In the genomic region with DNA sequence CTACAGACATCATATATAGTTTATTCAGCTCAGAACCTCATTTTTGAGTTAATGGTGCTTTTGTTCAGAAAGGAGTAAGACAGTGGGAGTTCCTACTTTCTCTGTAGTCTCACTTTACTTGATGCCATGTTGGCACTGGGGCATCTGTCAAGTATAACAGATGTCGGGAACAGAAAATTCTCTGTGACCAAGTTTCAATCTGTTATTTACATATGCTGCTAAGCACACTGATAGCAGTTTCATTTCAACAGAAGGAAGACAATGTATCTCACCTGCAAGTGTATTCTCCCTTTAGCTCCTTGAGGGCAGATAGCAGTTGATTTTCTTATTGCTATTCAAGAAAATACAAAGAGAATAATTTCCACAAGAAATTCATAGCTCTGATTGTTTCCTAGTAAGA, we compare ENCODE assay signal across 22 cellular contexts.
"Had no signal": no experiment of that assay in that cellular context is flagged by ENCODE, and none has a peak within 500 bp of the region (broad histone marks: within the 10 kb centered on the region; RNA-seq: fewer than 3 reads in every experiment).

No MANE protein-coding gene starts in this region.

- H3K36me3 ChIP-seq: brain microvascular endothelial cell, cardiac muscle cell, MG63, SJCRH30 had no signal

- H3K4me3 ChIP-seq: cardiac muscle cell, MG63, SJCRH30 had no signal

- H3K9me2 ChIP-seq: SK-N-SH had no signal

- H3K4me2 ChIP-seq: SK-N-SH had no signal

- H3K27ac ChIP-seq: brain microvascular endothelial cell, cardiac muscle cell, RWPE1, SJCRH30, VCaP had no signal

- DNase-seq: activated CD4-positive, alpha-beta memory T cell treated with anti-CD3 and anti-CD28 coated beads for 36 hours; activated CD4-positive, alpha-beta T cell treated with anti-CD3 and anti-CD28 coated beads, Interleukin-2, amount 10 ng/mL, durations not matched to agents 7 days and 5 days; activated CD4-positive, CD25-positive, alpha-beta regulatory T cell; activated CD8-positive, alpha-beta memory T cell treated with anti-CD3 and anti-CD28 coated beads for 24 hours; activated gamma-delta T cell; activated naive CD4-positive, alpha-beta T cell treated with anti-CD3 and anti-CD28 coated beads for 36 hours; activated T-cell treated with anti-CD3 and anti-CD28 coated beads, Interleukin-2, amount 50 U/mL, for 4 hours; brain microvascular endothelial cell; KG1; MG63; NCI-H1105 treated with DMSO at 0.1 percent for 48 hours; NCI-H1436 treated with DMSO at 0.1 percent for 48 hours; NCI-H1930; NCI-H226; Right ventricle myocardium superior; SJCRH30; SK-N-SH; T-helper 1 cell had no signal

- H3K27me3 ChIP-seq: brain microvascular endothelial cell, cardiac muscle cell, MG63, SJCRH30 had no signal

- H3K9me3 ChIP-seq: MG63, SJCRH30, SK-N-SH had no signal

- H3K4me1 ChIP-seq: SJCRH30 had no signal

- H3K9ac ChIP-seq: SK-N-SH had no signal

- ATAC-seq: activated T-cell treated with anti-CD3 and anti-CD28 coated beads, Interleukin-2, amount 50 U/mL, for 4 hours; Panc1 had no signal
